In the genomic region with DNA sequence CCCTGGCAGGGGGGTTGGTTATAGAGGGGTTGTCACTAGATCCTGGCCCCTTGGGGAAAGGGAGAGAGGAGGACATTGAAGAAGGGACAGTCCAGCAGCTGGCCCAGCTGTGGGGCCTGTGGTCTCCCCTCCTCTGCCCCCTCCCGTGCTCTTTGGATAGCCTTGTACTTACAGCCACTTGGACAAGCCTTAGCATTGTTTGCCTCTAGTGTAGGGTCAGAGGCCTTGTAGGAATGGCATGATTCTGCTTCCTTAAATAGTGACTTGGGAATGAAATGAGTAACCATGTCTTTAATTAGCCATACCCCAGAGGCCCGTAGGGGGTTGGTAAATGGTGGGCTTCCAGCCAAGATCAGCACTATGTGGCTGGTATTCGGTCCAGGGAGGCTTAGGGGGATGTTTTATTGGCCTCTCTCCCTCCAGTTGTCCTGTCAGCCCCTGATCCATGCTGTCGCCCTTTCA, we compare ENCODE assay signal across 10 cellular contexts.
DNase-seq lines count a peak whose midpoint lies in the region; ATAC-seq, FAIRE-seq and TF ChIP-seq lines count a peak whose summit lies in the region.
"Had no signal": no experiment of that assay in that cellular context is flagged by ENCODE, and none has a peak within 500 bp of the region (broad histone marks: within the 10 kb centered on the region; RNA-seq: fewer than 3 reads in every experiment).

No MANE protein-coding gene starts in this region.

- H3K27ac Mint-ChIP-seq in activated CD8-positive, alpha-beta T cell treated with anti-CD3 and anti-CD28 coated beads, Interleukin-2, amount 10 ng/mL, durations not matched to agents 7 days and 5 days = no peak overlapping the region
- no peak overlapping the region for H3K27ac Mint-ChIP-seq in effector memory CD8-positive, alpha-beta T cell

- no TSS peak for BruUV-seq in HepG2 (replicated peaks; lab: Mats Ljungman, UMichigan)

- intact Hi-C loops in HepG2 (cut with micrococcal nuclease; ENCODE audit: unreplicated experiment) = no loop called here
- intact Hi-C loops in dorsolateral prefrontal cortex (cut with DNase I) = no loop called here

- ATAC-seq in HepG2 (no peak), GM19324 (IDR thresholded peaks at IDR 0.05; ENCODE audit: low FRiP score, unreplicated experiment) (no peak), HG03139 (IDR thresholded peaks at IDR 0.05; ENCODE audit: unreplicated experiment) (no peak)
- ATAC-seq in activated CD8-positive, alpha-beta T cell treated with anti-CD3 and anti-CD28 coated beads, Interleukin-2, amount 10 ng/mL, durations not matched to agents 7 days and 5 days = no peak
- no peak for ATAC-seq in effector memory CD8-positive, alpha-beta T cell (replicated peaks)

- no peak for FAIRE-seq in HepG2 (lab: Jason Lieb, UNC)

- DNase-seq in HepG2 (ENCODE audit: low spot score) (no peak), dorsolateral prefrontal cortex (peak in 1 of 10 donors; percentile 48), medulla oblongata (ENCODE audit: extremely low spot score) (peak; percentile 53)
- DNase-seq in activated CD8-positive, alpha-beta T cell treated with anti-CD3 and anti-CD28 coated beads, Interleukin-2, amount 10 ng/mL, durations not matched to agents 7 days and 5 days = no peak
- no peak for DNase-seq in effector memory CD8-positive, alpha-beta T cell
- DNase-seq: NCI-H2029 had no signal

- WGBS in liver = 72% methylated on average over 4 of the region's 4 CpGs
- WGBS in HepG2 (ENCODE audit: low lambda C conversion rate) = 24% methylated on average over 4 of the region's 4 CpGs

- H3K79me2 ChIP-seq in HepG2 (ENCODE audit: insufficient read depth, low read length) = no peaks in the 10 kb centered on the region

- H3K4me1 ChIP-seq in liver (ENCODE audit: control insufficient read depth in 4 of 4, insufficient read depth in 4 of 4, low read length in 3 of 4) = no peaks in the 10 kb centered on the region
- H3K4me1 ChIP-seq in HepG2 (ENCODE audit: insufficient read depth, low read length) = peaks cover 33% of the 10 kb centered on the region

- in situ Hi-C loops in HepG2 (cut with HindIII; ENCODE audit: extremely low pct_ligation_motif_present, low pct_unique_long_range_greater_than_20kb) = no loop called here

- TF ChIP-seq CTCF in liver (IDR thresholded peaks at IDR 0.05; ENCODE audit: low read depth, low read length, missing input control) (no peak), HepG2 (CRISPR knock-in tag; IDR thresholded peaks at IDR 0.05) (no peak), dorsolateral prefrontal cortex (IDR thresholded peaks at IDR 0.05 in 54 of 56, conservative IDR thresholded peaks at IDR 0.05 in 2 of 56; ENCODE audit: low read depth in 1 of 56, partially characterized antibody in 56 of 56) (no peak)

- H3K9ac ChIP-seq in liver (ENCODE audit: low read depth in 1 of 2, low read length in 2 of 2) (no peak overlapping the region), HepG2 (ENCODE audit: insufficient read depth, low read depth, low read length) (no peak overlapping the region)
- H3K9ac ChIP-seq: BLaER1 treated with 17β-estradiol and CSF1 and Interleukin-3, amounts not matched to agents 10 nM and 100 nM had no signal

- H3K27ac ChIP-seq in liver (ENCODE audit: low read depth in 1 of 2, low read length in 2 of 2) = no peak overlapping the region
- no peak overlapping the region for H3K27ac ChIP-seq in HepG2 (ENCODE audit: extremely low read length, insufficient read depth, low read length)
- peak overlapping the region in 58 of 59 donors; percentile 17 to 90 (median 80) for H3K27ac ChIP-seq in dorsolateral prefrontal cortex

- no peak overlapping the region for H2AFZ ChIP-seq in HepG2 (ENCODE audit: low read length)

- no peak overlapping the region for H3K4me2 ChIP-seq in HepG2 (ENCODE audit: low read depth, low read length)

- no peak overlapping the region for H3K4me3 Mint-ChIP-seq in activated CD8-positive, alpha-beta T cell treated with anti-CD3 and anti-CD28 coated beads, Interleukin-2, amount 10 ng/mL, durations not matched to agents 7 days and 5 days
- H3K4me3 Mint-ChIP-seq in effector memory CD8-positive, alpha-beta T cell = no peak overlapping the region

- TF ChIP-seq EP300 in HepG2 (IDR thresholded peaks at IDR 0.05; ENCODE audit: low read depth in 2 of 2, low read length in 2 of 2) = no peak
- no peak for TF ChIP-seq EP300 in HepG2 (CRISPR knock-in tag; IDR thresholded peaks at IDR 0.05; ENCODE audit: borderline replicate concordance)

- POLR2A ChIA-PET in HepG2 (lab: Yijun Ruan, JAX) = no interaction called here
- POLR2A ChIA-PET in activated CD8-positive, alpha-beta T cell treated with anti-CD3 and anti-CD28 coated beads, Interleukin-2, amount 10 ng/mL, durations not matched to agents 7 days and 5 days (lab: Charles Lee) = no interaction called here

- H3K36me3 Mint-ChIP-seq in activated CD8-positive, alpha-beta T cell treated with anti-CD3 and anti-CD28 coated beads, Interleukin-2, amount 10 ng/mL, durations not matched to agents 7 days and 5 days (ENCODE audit: low read depth) = no peaks in the 10 kb centered on the region
- no peaks in the 10 kb centered on the region for H3K36me3 Mint-ChIP-seq in effector memory CD8-positive, alpha-beta T cell (ENCODE audit: insufficient read depth)

- H4K20me1 ChIP-seq in HepG2 (ENCODE audit: insufficient read depth, low read length) = no peaks in the 10 kb centered on the region
- H4K20me1 ChIP-seq: BLaER1 treated with 17β-estradiol and CSF1 and Interleukin-3, amounts not matched to agents 10 nM and 100 nM had no signal

- H3K27me3 Mint-ChIP-seq in activated CD8-positive, alpha-beta T cell treated with anti-CD3 and anti-CD28 coated beads, Interleukin-2, amount 10 ng/mL, durations not matched to agents 7 days and 5 days (ENCODE audit: low read depth) = peaks cover 3% of the 10 kb centered on the region
- H3K27me3 Mint-ChIP-seq in effector memory CD8-positive, alpha-beta T cell = peaks cover 15 to 18% of the 10 kb centered on the region in 2 donors

- no peak overlapping the region for H3K4me3 ChIP-seq in liver (ENCODE audit: low read depth in 1 of 3, low read length in 3 of 3)
- no peak overlapping the region for H3K4me3 ChIP-seq in HepG2 (replicated peaks in 1 of 3; ENCODE audit: insufficient read depth in 1 of 3, low read depth in 2 of 3, low read length in 3 of 3)
- H3K4me3 ChIP-seq in dorsolateral prefrontal cortex = no peak overlapping the region
- H3K4me3 ChIP-seq: BLaER1 treated with 17β-estradiol and CSF1 and Interleukin-3, amounts not matched to agents 10 nM and 100 nM had no signal

- no peaks in the 10 kb centered on the region for H3K9me3 Mint-ChIP-seq in activated CD8-positive, alpha-beta T cell treated with anti-CD3 and anti-CD28 coated beads, Interleukin-2, amount 10 ng/mL, durations not matched to agents 7 days and 5 days (ENCODE audit: insufficient read depth)
- peaks cover 5% of the 10 kb centered on the region in 2 donors for H3K9me3 Mint-ChIP-seq in effector memory CD8-positive, alpha-beta T cell

- no peak for TF ChIP-seq POLR2A in HepG2 (IDR thresholded peaks at IDR 0.05; ENCODE audit: insufficient read depth in 1 of 2, low read depth in 2 of 2, low read length in 2 of 2)

- CTCF ChIA-PET in HepG2 (lab: Yijun Ruan, JAX; ENCODE audit: low intra/inter-chr PET ratio, low total read pairs) = no interaction called here
- CTCF ChIA-PET in activated CD8-positive, alpha-beta T cell treated with anti-CD3 and anti-CD28 coated beads, Interleukin-2, amount 10 ng/mL, durations not matched to agents 7 days and 5 days (lab: Charles Lee) = no interaction called here

- no peaks in the 10 kb centered on the region for H3K4me1 Mint-ChIP-seq in activated CD8-positive, alpha-beta T cell treated with anti-CD3 and anti-CD28 coated beads, Interleukin-2, amount 10 ng/mL, durations not matched to agents 7 days and 5 days (ENCODE audit: low read depth)
- no peaks in the 10 kb centered on the region for H3K4me1 Mint-ChIP-seq in effector memory CD8-positive, alpha-beta T cell (ENCODE audit: low read depth in 2 of 2)

- H3K36me3 ChIP-seq in liver (ENCODE audit: control insufficient read depth in 4 of 4, insufficient read depth in 3 of 4, low read depth in 1 of 4, low read length in 3 of 4) (peaks cover 0 to 3% (median 0%) of the 10 kb centered on the region in 4 donors), HepG2 (replicated peaks in 1 of 2; ENCODE audit: control insufficient read depth in 1 of 2, insufficient read depth in 2 of 2, low read length in 2 of 2) (no peaks in the 10 kb centered on the region)
- H3K36me3 ChIP-seq: BLaER1 treated with 17β-estradiol and CSF1 and Interleukin-3, amounts not matched to agents 10 nM and 100 nM had no signal

- H3K27me3 ChIP-seq in liver (ENCODE audit: control insufficient read depth in 4 of 4, insufficient read depth in 4 of 4, low read length in 3 of 4) = no peaks in the 10 kb centered on the region
- peaks cover 0 to 7% of the 10 kb centered on the region in 2 experiments; a peak in 2 of 5 replicates for H3K27me3 ChIP-seq in HepG2 (ENCODE audit: control insufficient read depth in 1 of 2, insufficient read depth in 2 of 2, low read length in 2 of 2)
- no peaks in the 10 kb centered on the region for H3K27me3 ChIP-seq in dorsolateral prefrontal cortex
- H3K27me3 ChIP-seq: BLaER1 treated with 17β-estradiol and CSF1 and Interleukin-3, amounts not matched to agents 10 nM and 100 nM had no signal

- H3K9me3 ChIP-seq in liver (ENCODE audit: control insufficient read depth in 4 of 4, low read length in 3 of 4) = peaks cover 0 to 5% (median 2%) of the 10 kb centered on the region in 4 donors
- peaks cover 8% of the 10 kb centered on the region for H3K9me3 ChIP-seq in HepG2 (ENCODE audit: low read length)

- TF ChIP-seq RAD21 in liver (IDR thresholded peaks at IDR 0.05) (no peak), HepG2 (CRISPR knock-in tag; IDR thresholded peaks at IDR 0.05) (no peak)

TF ChIP-seq in HepG2, 621 proteins besides CTCF, POLR2A, EP300 and RAD21 (continues in another document):
- TF ChIP-seq KLF13 (CRISPR knock-in tag; IDR thresholded peaks at IDR 0.05) (no peak), MTERF4 (CRISPR knock-in tag; IDR thresholded peaks at IDR 0.05) (no peak), ATRX (CRISPR knock-in tag; IDR thresholded peaks at IDR 0.05; ENCODE audit: borderline replicate concordance) (no peak), ZNF180 (CRISPR knock-in tag; IDR thresholded peaks at IDR 0.05; ENCODE audit: borderline replicate concordance, low read depth) (no peak), ISX (CRISPR knock-in tag; conservative IDR thresholded peaks at IDR 0.05) (no peak), ZNF232 (CRISPR knock-in tag; IDR thresholded peaks at IDR 0.05; ENCODE audit: borderline replicate concordance) (no peak), FOXA3 (CRISPR knock-in tag; IDR thresholded peaks at IDR 0.05) (no peak), ZBTB7B (CRISPR knock-in tag; IDR thresholded peaks at IDR 0.05) (no peak), DR1 (CRISPR knock-in tag; IDR thresholded peaks at IDR 0.05) (no peak), ZNF317 (CRISPR knock-in tag; IDR thresholded peaks at IDR 0.05) (no peak)

Comparison
In these comparisons a context has a peak if more than half of its experiments do, and no peak if none do; other contexts are left out.
1. H3K27ac ChIP-seq: peak in dorsolateral prefrontal cortex (58 of 59); none in liver (0 of 2) and HepG2 (single experiment).